ENCODE assay signal across 17 cellular contexts in genomic region chr13:101018720-101019119, GRCh38.
A peak's percentile ranks its signal among the peaks of the same experiment; 100 is the strongest.
DNase-seq lines count a peak whose midpoint lies in the region; ATAC-seq and TF ChIP-seq lines count a peak whose summit lies in the region.
"Had no signal": no experiment of that assay in that cellular context is flagged by ENCODE, and none has a peak within 500 bp of the region (broad histone marks: within the 10 kb centered on the region; RNA-seq: fewer than 3 reads in every experiment).

No MANE protein-coding gene starts in this region.

- H3K4me1 Mint-ChIP-seq in activated T-cell treated with anti-CD3 and anti-CD28 coated beads, Interleukin-2, amount 50 U/mL, for 72 hours (ENCODE audit: low read depth) = no peaks in the 10 kb centered on the region
- H3K4me1 Mint-ChIP-seq: stimulated activated memory B cell treated with anti-CD40 and anti-IgM and Interleukin-4, amounts not matched to agents 10 μg/mL and 1 μg/mL and 100 μg/mL, for 72 hours; T-cell had no signal

- no peaks in the 10 kb centered on the region for H3K9me3 Mint-ChIP-seq in activated T-cell treated with anti-CD3 and anti-CD28 coated beads, Interleukin-2, amount 50 U/mL, for 72 hours
- H3K9me3 Mint-ChIP-seq: stimulated activated memory B cell treated with anti-CD40 and anti-IgM and Interleukin-4, amounts not matched to agents 10 μg/mL and 1 μg/mL and 100 μg/mL, for 72 hours; T-cell had no signal

- no peak overlapping the region for H3K4me3 Mint-ChIP-seq in activated T-cell treated with anti-CD3 and anti-CD28 coated beads, Interleukin-2, amount 50 U/mL, for 72 hours
- H3K4me3 Mint-ChIP-seq: stimulated activated memory B cell treated with anti-CD40 and anti-IgM and Interleukin-4, amounts not matched to agents 10 μg/mL and 1 μg/mL and 100 μg/mL, for 72 hours; T-cell had no signal

- H3K27me3 Mint-ChIP-seq in activated T-cell treated with anti-CD3 and anti-CD28 coated beads, Interleukin-2, amount 50 U/mL, for 72 hours (ENCODE audit: low read depth) = peaks cover 7% of the 10 kb centered on the region
- H3K27me3 Mint-ChIP-seq: stimulated activated memory B cell treated with anti-CD40 and anti-IgM and Interleukin-4, amounts not matched to agents 10 μg/mL and 1 μg/mL and 100 μg/mL, for 72 hours had no signal

- H3K4me1 ChIP-seq in mammary epithelial cell (ENCODE audit: insufficient read depth, low read length) = no peaks in the 10 kb centered on the region
- H3K4me1 ChIP-seq: BE2C had no signal

- no peak overlapping the region for H3K27ac ChIP-seq in mammary epithelial cell (ENCODE audit: insufficient read depth, low read depth, low read length)

- no peaks in the 10 kb centered on the region for H3K36me3 ChIP-seq in mammary epithelial cell (ENCODE audit: insufficient read depth, low read length)
- H3K36me3 ChIP-seq: BE2C had no signal

- no peaks in the 10 kb centered on the region for H4K20me1 ChIP-seq in mammary epithelial cell (ENCODE audit: insufficient read depth, low read length)

- no peak overlapping the region for H3K9ac ChIP-seq in mammary epithelial cell (ENCODE audit: insufficient read depth, low read length)

- no peaks in the 10 kb centered on the region for H3K9me3 ChIP-seq in mammary epithelial cell (replicated peaks; ENCODE audit: insufficient read depth, low read length)
- H3K9me3 ChIP-seq: BE2C, mucosa of descending colon had no signal

- H3K36me3 Mint-ChIP-seq in activated T-cell treated with anti-CD3 and anti-CD28 coated beads, Interleukin-2, amount 50 U/mL, for 72 hours (ENCODE audit: insufficient read depth in 2 of 2) = no peaks in the 10 kb centered on the region
- H3K36me3 Mint-ChIP-seq: stimulated activated memory B cell treated with anti-CD40 and anti-IgM and Interleukin-4, amounts not matched to agents 10 μg/mL and 1 μg/mL and 100 μg/mL, for 72 hours; T-cell had no signal

- dilution Hi-C loops in mammary epithelial cell (cut with HindIII; ENCODE audit: low sequenced_read_pairs) = no loop called here

- BruUV-seq in mammary epithelial cell (replicated peaks; lab: Mats Ljungman, UMichigan) = no TSS peak

- H2AFZ ChIP-seq in mammary epithelial cell (ENCODE audit: low read depth, low read length) = no peak overlapping the region

- no peak overlapping the region for H3K4me2 ChIP-seq in mammary epithelial cell (ENCODE audit: insufficient read depth, low read depth, low read length)

- no peaks in the 10 kb centered on the region for H3K79me2 ChIP-seq in mammary epithelial cell (ENCODE audit: insufficient read depth, low read length)

- DNase-seq in AG09319 (ENCODE audit: extremely low read depth, low read depth) (peak; percentile 0), M059J (ENCODE audit: low read depth) (peak; percentile 76), mammary epithelial cell (peak; percentile 73), kidney tubule cell (ENCODE audit: low spot score) (peak; percentile 91), NCI-H2196 (lab: John Stamatoyannopoulos, UW; ENCODE audit: unreplicated experiment) (no peak), D341Med (ENCODE audit: low spot score) (no peak), Right ventricle myocardium inferior (ENCODE audit: missing footprints) (no peak)
- no peak for DNase-seq in activated T-cell treated with anti-CD3 and anti-CD28 coated beads, Interleukin-2, amount 50 U/mL, for 72 hours
- DNase-seq: activated CD4-positive, alpha-beta T cell treated with anti-CD3 and anti-CD28 coated beads for 48 hours; BE2C; mucosa of descending colon; NCI-H2081 treated with DMSO at 0.1 percent for 48 hours; NK-92 treated with Interleukin-12 subunit alpha and Interleukin-12 subunit beta, amount 100 ng/mL, for 24 hours; stimulated activated CD4-positive, alpha-beta T cell treated with anti-CD3 and anti-CD28 coated beads, Interleukin-2, amount 100 ng/mL, for 48 hours; T-cell had no signal

- TF ChIP-seq CTCF in AG09319 (IDR thresholded peaks at IDR 0.05; ENCODE audit: low read depth, low read length) (no peak), mammary epithelial cell (conservative IDR thresholded peaks at IDR 0.05 in 1 of 2, IDR thresholded peaks at IDR 0.05 in 1 of 2; ENCODE audit: extremely low read depth in 1 of 2, insufficient read depth in 1 of 2, low read depth in 1 of 2, low read length in 2 of 2) (no peak)

- H3K4me3 ChIP-seq in mammary epithelial cell (replicated peaks in 1 of 3; ENCODE audit: insufficient read depth in 1 of 3, low read depth in 2 of 3, low read length in 3 of 3) = no peak overlapping the region
- H3K4me3 ChIP-seq: K562, mucosa of descending colon had no signal

- H3K27ac Mint-ChIP-seq in activated T-cell treated with anti-CD3 and anti-CD28 coated beads, Interleukin-2, amount 50 U/mL, for 72 hours = no peak overlapping the region
- H3K27ac Mint-ChIP-seq: stimulated activated memory B cell treated with anti-CD40 and anti-IgM and Interleukin-4, amounts not matched to agents 10 μg/mL and 1 μg/mL and 100 μg/mL, for 72 hours; T-cell had no signal

- whole genome bisulfite sequencing in mammary epithelial cell (ENCODE audit: low coverage, missing lambda C conversion rate) = 56% methylated on average over 5 of the region's 7 CpGs

- in situ Hi-C loops in mammary epithelial cell (cut with MboI; ENCODE audit: low sequenced_read_pairs in 2 of 2) = loop anchor here in 1 of 2 donors (25.0 kb wide), 1 partner anchor 94 kb away; no protein-coding TSS in a partner anchor

- CTCF ChIA-PET in mammary epithelial cell (lab: Charles Lee; ENCODE audit: low non-redundant PET) = interaction anchor here (0.6 kb wide), 1 partner anchor 78 kb away, joined by 7 read pairs; no protein-coding TSS in a partner anchor

- intact Hi-C loops in mammary epithelial cell (cut with micrococcal nuclease) = loop anchor here (1.0 to 2.0 kb wide), 2 partner anchors 31 to 78 kb away; no protein-coding TSS in a partner anchor
- intact Hi-C loops in Right ventricle myocardium inferior (cut with DNase I) = no loop called here

- ATAC-seq in activated T-cell treated with anti-CD3 and anti-CD28 coated beads, Interleukin-2, amount 50 U/mL, for 72 hours (replicated peaks in 1 of 2) = no peak
- no peak for ATAC-seq in Right ventricle myocardium inferior
- ATAC-seq: K562; mucosa of descending colon; stimulated activated memory B cell treated with anti-CD40 and anti-IgM and Interleukin-4, amounts not matched to agents 10 μg/mL and 1 μg/mL and 100 μg/mL, for 72 hours; T-cell had no signal

- H3K27me3 ChIP-seq in mammary epithelial cell (ENCODE audit: insufficient read depth, low read length) = no peaks in the 10 kb centered on the region
- H3K27me3 ChIP-seq: BE2C had no signal

Comparison
In these comparisons a context has a peak if more than half of its experiments do, and no peak if none do; other contexts are left out.
1. DNase-seq: peak in AG09319 (single experiment), M059J (single experiment), mammary epithelial cell (single experiment) and kidney tubule cell (single experiment); none in NCI-H2196 (single experiment), activated T-cell treated with anti-CD3 and anti-CD28 coated beads, Interleukin-2, amount 50 U/mL, for 72 hours (0 of 2), D341Med (single experiment) and Right ventricle myocardium inferior (single experiment).